Comparison of ENCODE assay signal across 17 cellular contexts in the genomic region with DNA sequence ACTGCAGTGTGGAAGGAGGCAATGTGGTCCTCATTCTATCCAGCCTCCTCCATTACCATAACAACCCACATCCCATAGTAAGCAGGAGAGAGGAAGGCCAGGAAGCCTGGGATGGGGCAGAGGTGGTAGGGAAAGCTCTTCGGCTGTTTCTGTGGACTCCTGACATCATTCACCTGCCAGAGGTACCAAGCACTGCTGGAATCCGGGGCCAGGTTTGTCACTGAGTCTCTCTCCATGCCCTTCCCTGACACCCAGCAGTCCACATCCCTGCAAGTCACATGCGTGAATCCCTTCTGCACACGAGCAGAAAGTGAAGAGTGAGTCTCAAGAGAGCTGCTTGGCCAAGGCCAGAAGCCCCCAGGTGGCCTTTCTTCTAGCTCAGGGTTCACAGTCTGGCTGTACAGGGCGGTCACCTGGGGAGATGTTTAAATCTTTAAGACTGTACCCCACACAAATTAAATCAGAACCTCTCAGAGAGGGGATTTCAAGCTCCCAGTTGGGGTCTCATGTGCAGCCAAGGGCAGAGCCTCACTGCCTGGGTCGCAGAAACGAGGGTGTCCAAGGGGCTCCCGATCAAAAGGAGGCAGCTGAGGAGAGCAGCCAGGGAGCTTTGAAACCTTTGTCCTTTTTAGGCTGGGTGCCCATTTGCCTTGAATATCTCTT.
DNase-seq lines count a peak whose midpoint lies in the region; ATAC-seq and TF ChIP-seq lines count a peak whose summit lies in the region.
"Had no signal": no experiment of that assay in that cellular context is flagged by ENCODE, and none has a peak within 500 bp of the region (broad histone marks: within the 10 kb centered on the region; RNA-seq: fewer than 3 reads in every experiment).

No MANE protein-coding gene starts in this region.

- no peaks in the 10 kb centered on the region for H3K9me3 Mint-ChIP-seq in endodermal cell
- H3K9me3 Mint-ChIP-seq: CD4-positive, alpha-beta memory T cell; H9 had no signal

- H3K4me1 Mint-ChIP-seq in T-helper 17 cell (peaks cover 2% of the 10 kb centered on the region), endodermal cell (peaks cover 9% of the 10 kb centered on the region)
- H3K4me1 Mint-ChIP-seq: CD4-positive, alpha-beta memory T cell had no signal

- DNase-seq in T-helper 17 cell (no peak), endodermal cell (peak; percentile 32), mucosa of descending colon (peak in 2 of 3 donors; percentile 22 to 41), posterior vena cava (ENCODE audit: low spot score) (peak; percentile 51), uterus (no peak), H7 (no peak), MG63 (no peak), HCEC 1CT (no peak)
- DNase-seq: CD4-positive, alpha-beta memory T cell; DMS153; DMS79; GDM1; GOT3; H9 had no signal

- H3K27me3 Mint-ChIP-seq in T-helper 17 cell = peaks cover 34% of the 10 kb centered on the region
- no peaks in the 10 kb centered on the region for H3K27me3 Mint-ChIP-seq in endodermal cell (ENCODE audit: insufficient read depth)
- H3K27me3 Mint-ChIP-seq: B cell had no signal

- H3K36me3 ChIP-seq in endodermal cell (ENCODE audit: control insufficient read depth, insufficient read depth, low read length) (peaks cover 22% of the 10 kb centered on the region), mucosa of descending colon (ENCODE audit: low read depth) (peaks cover 2% of the 10 kb centered on the region), uterus (no peaks in the 10 kb centered on the region), H7 (replicated peaks; ENCODE audit: control insufficient read depth, insufficient read depth, low read length) (peaks cover 4% of the 10 kb centered on the region), MG63 (no peaks in the 10 kb centered on the region)

- H3K27ac ChIP-seq in endodermal cell (ENCODE audit: low read depth, low read length) = no peak overlapping the region
- peak overlapping the region in 1 of 2 donors; percentile 4 for H3K27ac ChIP-seq in uterus
- H3K27ac ChIP-seq: HL-60 had no signal

- H3K4me1 ChIP-seq in endodermal cell (ENCODE audit: control insufficient read depth, insufficient read depth, low read length) = no peaks in the 10 kb centered on the region
- peaks cover 15% of the 10 kb centered on the region for H3K4me1 ChIP-seq in mucosa of descending colon (ENCODE audit: low read depth)
- no peaks in the 10 kb centered on the region for H3K4me1 ChIP-seq in uterus

- WGBS in endodermal cell (ENCODE audit: insufficient coverage in 1 of 2, insufficient read length in 1 of 2), 2 experiments = 94 to 97% methylated on average over 7 to 8 of the region's 8 CpGs

- TF ChIP-seq POLR2A in uterus (IDR thresholded peaks at IDR 0.05) = no peak

- no peaks in the 10 kb centered on the region for H3K27me3 ChIP-seq in endodermal cell (ENCODE audit: control insufficient read depth, insufficient read depth, low read length, poor library complexity, severe bottlenecking)
- H3K27me3 ChIP-seq in uterus = no peaks in the 10 kb centered on the region
- no peaks in the 10 kb centered on the region for H3K27me3 ChIP-seq in H7 (ENCODE audit: control insufficient read depth, insufficient read depth, low read length)
- H3K27me3 ChIP-seq in MG63 = no peaks in the 10 kb centered on the region

- intact Hi-C loops in mucosa of descending colon (cut with DNase I, micrococcal nuclease) = loop anchor here (5.0 to 10.0 kb wide), 2 partner anchors 120 to 122 kb away; no protein-coding TSS in a partner anchor
- intact Hi-C loops in posterior vena cava (cut with DNase I) = loop anchor here in 1 of 2 donors (10.0 kb wide), 1 partner anchor 122 kb away; no protein-coding TSS in a partner anchor
- intact Hi-C loops in uterus (cut with DNase I; ENCODE audit: low total_unique reads) = no loop called here

- ATAC-seq in T-helper 17 cell (no peak), mucosa of descending colon (peak; percentile 32)

- H3K27ac Mint-ChIP-seq in T-helper 17 cell = peak overlapping the region; percentile 47
- H3K27ac Mint-ChIP-seq in endodermal cell = no peak overlapping the region
- H3K27ac Mint-ChIP-seq: B cell; CD14-positive monocyte; CD4-positive, alpha-beta memory T cell had no signal

- no peaks in the 10 kb centered on the region for H3K9me3 ChIP-seq in T-helper 17 cell (ENCODE audit: control insufficient read depth, low read length, poor library complexity, severe bottlenecking)
- no peaks in the 10 kb centered on the region for H3K9me3 ChIP-seq in endodermal cell (ENCODE audit: control insufficient read depth, low read length)
- H3K9me3 ChIP-seq in mucosa of descending colon = no peaks in the 10 kb centered on the region
- H3K9me3 ChIP-seq in uterus = no peaks in the 10 kb centered on the region
- H3K9me3 ChIP-seq in MG63 = no peaks in the 10 kb centered on the region

- no peak overlapping the region for H3K4me3 Mint-ChIP-seq in T-helper 17 cell
- no peak overlapping the region for H3K4me3 Mint-ChIP-seq in endodermal cell
- H3K4me3 Mint-ChIP-seq: B cell; CD14-positive monocyte; CD4-positive, alpha-beta memory T cell; H9 had no signal

- H3K9ac ChIP-seq in endodermal cell (ENCODE audit: extremely low read depth, low read length, poor library complexity, severe bottlenecking) = no peak overlapping the region

- no peak overlapping the region for H3K4me3 ChIP-seq in endodermal cell (ENCODE audit: low read length)
- no peak overlapping the region for H3K4me3 ChIP-seq in mucosa of descending colon
- no peak overlapping the region for H3K4me3 ChIP-seq in uterus
- H3K4me3 ChIP-seq in H7 (ENCODE audit: insufficient read depth, low read depth, low read length) = no peak overlapping the region
- H3K4me3 ChIP-seq in MG63 = no peak overlapping the region

- no peak for TF ChIP-seq CTCF in endodermal cell (conservative IDR thresholded peaks at IDR 0.05)
- TF ChIP-seq CTCF in mucosa of descending colon (IDR thresholded peaks at IDR 0.05) = no peak
- no peak for TF ChIP-seq CTCF in uterus (IDR thresholded peaks at IDR 0.05)

- H3K36me3 Mint-ChIP-seq in T-helper 17 cell (ENCODE audit: low read depth) (no peaks in the 10 kb centered on the region), endodermal cell (ENCODE audit: low read depth) (peaks cover 31% of the 10 kb centered on the region)
- H3K36me3 Mint-ChIP-seq: CD14-positive monocyte; CD4-positive, alpha-beta memory T cell had no signal

Comparison
In these comparisons a context has a peak if more than half of its experiments do, and no peak if none do; other contexts are left out.
1. DNase-seq: peak in endodermal cell (single experiment), mucosa of descending colon (2 of 3) and posterior vena cava (single experiment); none in T-helper 17 cell (0 of 3), uterus (0 of 2), H7 (single experiment), MG63 (single experiment) and HCEC 1CT (single experiment).